Comparison of ENCODE assay signal across 13 cellular contexts in the genomic region with DNA sequence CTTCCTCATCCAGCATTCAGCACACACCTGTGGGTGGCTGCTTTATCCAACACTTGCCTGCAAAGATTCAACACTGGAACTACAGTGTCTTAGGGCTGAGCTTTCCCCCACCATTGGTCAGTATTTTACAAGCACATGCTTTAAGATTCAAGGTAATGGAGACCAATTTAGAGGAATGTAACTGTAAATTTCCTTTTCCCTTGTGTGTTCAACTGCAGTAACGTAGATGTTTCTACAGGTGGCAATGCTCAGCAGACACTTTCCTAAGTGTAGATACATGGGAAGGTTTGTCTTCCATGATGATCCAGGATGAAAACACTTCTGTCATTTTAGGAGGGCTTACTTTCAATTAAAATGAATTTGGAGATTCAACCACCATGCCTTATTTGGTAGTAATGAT.
DNase-seq lines count a peak whose midpoint lies in the region; ATAC-seq and TF ChIP-seq lines count a peak whose summit lies in the region.
"Had no signal": no experiment of that assay in that cellular context is flagged by ENCODE, and none has a peak within 500 bp of the region (broad histone marks: within the 10 kb centered on the region; RNA-seq: fewer than 3 reads in every experiment).

No MANE protein-coding gene starts in this region.

- H3K4me1 ChIP-seq in SK-N-SH (ENCODE audit: control insufficient read depth in 1 of 2, insufficient read depth in 2 of 2, low read depth in 1 of 2, low read length in 1 of 2), result peaks cover 0 to 6% of the 10 kb centered on the region in 2 experiments; a peak in 1 of 4 replicates
- H3K4me1 ChIP-seq in OCI-LY1 (ENCODE audit: insufficient read depth, low read length, severe bottlenecking), result no peaks in the 10 kb centered on the region
- H3K4me1 ChIP-seq in esophagus squamous epithelium, result no peaks in the 10 kb centered on the region

- DNase-seq in SK-N-SH (no peak), esophagus squamous epithelium (lab: John Stamatoyannopoulos, UW) (no peak), type B pancreatic cell (ENCODE audit: extremely low spot score, unreplicated experiment) (no peak), pons (ENCODE audit: low spot score) (no peak), foreskin fibroblast (no peak)
- DNase-seq: CD8-positive, alpha-beta memory T cell; KBM-7 had no signal

- H3K79me2 ChIP-seq in SK-N-SH (ENCODE audit: insufficient read depth) (no peaks in the 10 kb centered on the region), OCI-LY1 (ENCODE audit: insufficient read depth, low read length) (no peaks in the 10 kb centered on the region)

- ATAC-seq in SK-N-SH treated with all-trans-retinoic acid at 6 μM for 48 hours, result no peak
- no peak for ATAC-seq in GM18858 (IDR thresholded peaks at IDR 0.05; ENCODE audit: unreplicated experiment)
- ATAC-seq: sciatic nerve; stimulated activated effector memory CD8-positive, alpha-beta T cell treated with anti-CD3 and anti-CD28 coated beads, Interleukin-12 subunit alpha, Interleukin-12 subunit beta, amount 100 ng/mL, for 72 hours had no signal

- TF ChIP-seq CTCF in SK-N-SH (IDR thresholded peaks at IDR 0.05) (peak; percentile 43), OCI-LY1 (IDR thresholded peaks at IDR 0.05; ENCODE audit: low read length) (peak; percentile 47; the same call in 1 of the 2 replicates), esophagus squamous epithelium (IDR thresholded peaks at IDR 0.05) (peak in 4 of 6 experiments; percentile 9 to 46 (median 26)), type B pancreatic cell (conservative IDR thresholded peaks at IDR 0.05) (peak; percentile 53), foreskin fibroblast (IDR thresholded peaks at IDR 0.05; ENCODE audit: low read depth, low read length) (no peak)

- no peak overlapping the region for H3K4me3 Mint-ChIP-seq in type B pancreatic cell
- H3K4me3 Mint-ChIP-seq: CD8-positive, alpha-beta memory T cell; stimulated activated effector memory CD8-positive, alpha-beta T cell treated with anti-CD3 and anti-CD28 coated beads, Interleukin-12 subunit alpha, Interleukin-12 subunit beta, amount 100 ng/mL, for 72 hours had no signal

- POLR2A ChIA-PET in SK-N-SH (lab: Yijun Ruan, JAX), result no interaction called here

- peaks cover 4% of the 10 kb centered on the region for H3K9me3 Mint-ChIP-seq in type B pancreatic cell
- H3K9me3 Mint-ChIP-seq: stimulated activated effector memory CD8-positive, alpha-beta T cell treated with anti-CD3 and anti-CD28 coated beads, Interleukin-12 subunit alpha, Interleukin-12 subunit beta, amount 100 ng/mL, for 72 hours had no signal

- H3K36me3 ChIP-seq in SK-N-SH (replicated peaks in 1 of 2; ENCODE audit: control insufficient read depth in 1 of 2, insufficient read depth in 2 of 2, low read length in 1 of 2) (peaks cover 0 to 16% of the 10 kb centered on the region in 2 experiments), OCI-LY1 (ENCODE audit: insufficient read depth, low read length) (no peaks in the 10 kb centered on the region), esophagus squamous epithelium (no peaks in the 10 kb centered on the region)

- H3K4me1 Mint-ChIP-seq in type B pancreatic cell (ENCODE audit: unreplicated experiment), result peaks cover 4% of the 10 kb centered on the region
- H3K4me1 Mint-ChIP-seq: CD8-positive, alpha-beta memory T cell; stimulated activated effector memory CD8-positive, alpha-beta T cell treated with anti-CD3 and anti-CD28 coated beads, Interleukin-12 subunit alpha, Interleukin-12 subunit beta, amount 100 ng/mL, for 72 hours had no signal

- 44% methylated on average over 1 of the region's 1 CpG for WGBS in SK-N-SH (ENCODE audit: low lambda C conversion rate)
- WGBS in esophagus squamous epithelium, 2 donors, result 60 to 67% methylated on average over 1 of the region's 1 CpG

- H3K27me3 ChIP-seq in SK-N-SH (ENCODE audit: insufficient read depth) (no peaks in the 10 kb centered on the region), OCI-LY1 (ENCODE audit: insufficient read depth, low read length) (no peaks in the 10 kb centered on the region), esophagus squamous epithelium (peaks cover 0 to 16% (median 0%) of the 10 kb centered on the region in 4 donors)

- H4K20me1 ChIP-seq in SK-N-SH (ENCODE audit: insufficient read depth) (no peaks in the 10 kb centered on the region), OCI-LY1 (ENCODE audit: insufficient read depth, low read length) (no peaks in the 10 kb centered on the region)

- no peaks in the 10 kb centered on the region for H3K9me2 ChIP-seq in SK-N-SH
- H3K9me2 ChIP-seq in OCI-LY1 (ENCODE audit: low read depth, low read length), result no peaks in the 10 kb centered on the region

- no peak overlapping the region for H3K4me2 ChIP-seq in SK-N-SH
- H3K4me2 ChIP-seq in OCI-LY1 (ENCODE audit: low read length), result no peak overlapping the region

- CTCF ChIA-PET in SK-N-SH (lab: Yijun Ruan, JAX), result interaction anchor here (0.5 to 3.6 kb wide), 15 partner anchors 10 to 443 kb away, joined by 3 to 26 read pairs (median 4); partner anchors contain the start of gene MYT1L

- H3K27ac Mint-ChIP-seq in type B pancreatic cell, result no peak overlapping the region
- H3K27ac Mint-ChIP-seq: stimulated activated effector memory CD8-positive, alpha-beta T cell treated with anti-CD3 and anti-CD28 coated beads, Interleukin-12 subunit alpha, Interleukin-12 subunit beta, amount 100 ng/mL, for 72 hours had no signal

- no peak for TF ChIP-seq EP300 in SK-N-SH (IDR thresholded peaks at IDR 0.05; ENCODE audit: borderline replicate concordance in 1 of 2, low read depth in 1 of 2, low read length in 1 of 2)

- H3K9me3 ChIP-seq in SK-N-SH, result no peaks in the 10 kb centered on the region
- no peaks in the 10 kb centered on the region for H3K9me3 ChIP-seq in OCI-LY1 (ENCODE audit: low read length)
- no peaks in the 10 kb centered on the region for H3K9me3 ChIP-seq in esophagus squamous epithelium

- TF ChIP-seq RAD21 in SK-N-SH (IDR thresholded peaks at IDR 0.05; ENCODE audit: low read length), result peak; percentile 54

- H3K36me3 Mint-ChIP-seq in type B pancreatic cell, result no peaks in the 10 kb centered on the region
- H3K36me3 Mint-ChIP-seq: CD8-positive, alpha-beta memory T cell; stimulated activated effector memory CD8-positive, alpha-beta T cell treated with anti-CD3 and anti-CD28 coated beads, Interleukin-12 subunit alpha, Interleukin-12 subunit beta, amount 100 ng/mL, for 72 hours had no signal

- TF ChIP-seq POLR2A in esophagus squamous epithelium (IDR thresholded peaks at IDR 0.05), result no peak

- H3F3A ChIP-seq in SK-N-SH (replicated peaks; ENCODE audit: insufficient read depth), result no peaks in the 10 kb centered on the region
- no peaks in the 10 kb centered on the region for H3F3A ChIP-seq in OCI-LY1 (ENCODE audit: insufficient read depth, low read length)

- H3K9ac ChIP-seq in SK-N-SH (no peak overlapping the region), OCI-LY1 (ENCODE audit: low read length) (no peak overlapping the region)

- H2AFZ ChIP-seq in SK-N-SH (ENCODE audit: low read depth) (no peak overlapping the region), OCI-LY1 (ENCODE audit: low read length) (no peak overlapping the region)

- H3K27ac ChIP-seq in SK-N-SH (ENCODE audit: low read depth in 2 of 2, low read length in 1 of 2), result no peak overlapping the region; a peak in 1 of 4 replicates
- H3K27ac ChIP-seq in OCI-LY1 (ENCODE audit: low read depth, low read length, poor library complexity, severe bottlenecking), result no peak overlapping the region
- no peak overlapping the region for H3K27ac ChIP-seq in esophagus squamous epithelium
- H3K27ac ChIP-seq: SK-N-MC had no signal

- intact Hi-C loops in esophagus squamous epithelium (cut with DNase I), result no loop called here

- H3K4me3 ChIP-seq in SK-N-SH (ENCODE audit: low read depth in 2 of 2, low read length in 1 of 2), result no peak overlapping the region
- no peak overlapping the region for H3K4me3 ChIP-seq in OCI-LY1 (ENCODE audit: low read depth, low read length, poor library complexity, severe bottlenecking)
- H3K4me3 ChIP-seq in esophagus squamous epithelium, result no peak overlapping the region
- H3K4me3 ChIP-seq in foreskin fibroblast (ENCODE audit: low read depth in 1 of 2, low read length in 2 of 2), result no peak overlapping the region
- H3K4me3 ChIP-seq: SK-N-MC had no signal

- peaks cover 12% of the 10 kb centered on the region for H3K27me3 Mint-ChIP-seq in type B pancreatic cell

TF ChIP-seq in SK-N-SH, 30 proteins besides CTCF, POLR2A, EP300 and RAD21 (continues in another document):
- TF ChIP-seq TCF12 (IDR thresholded peaks at IDR 0.05), result no peak

TF ChIP-seq in SK-N-SH treated with all-trans-retinoic acid at 6 μM for 48 hours, 23 proteins besides CTCF, POLR2A, EP300 and RAD21:
- TF ChIP-seq OSR1 (CRISPR knock-in tag; IDR thresholded peaks at IDR 0.05) (no peak), ISL1 (CRISPR knock-in tag; IDR thresholded peaks at IDR 0.05) (no peak), ESRRG (CRISPR knock-in tag; IDR thresholded peaks at IDR 0.05) (no peak), GLIS3 (CRISPR knock-in tag; IDR thresholded peaks at IDR 0.05) (no peak)
